In the genomic region with DNA sequence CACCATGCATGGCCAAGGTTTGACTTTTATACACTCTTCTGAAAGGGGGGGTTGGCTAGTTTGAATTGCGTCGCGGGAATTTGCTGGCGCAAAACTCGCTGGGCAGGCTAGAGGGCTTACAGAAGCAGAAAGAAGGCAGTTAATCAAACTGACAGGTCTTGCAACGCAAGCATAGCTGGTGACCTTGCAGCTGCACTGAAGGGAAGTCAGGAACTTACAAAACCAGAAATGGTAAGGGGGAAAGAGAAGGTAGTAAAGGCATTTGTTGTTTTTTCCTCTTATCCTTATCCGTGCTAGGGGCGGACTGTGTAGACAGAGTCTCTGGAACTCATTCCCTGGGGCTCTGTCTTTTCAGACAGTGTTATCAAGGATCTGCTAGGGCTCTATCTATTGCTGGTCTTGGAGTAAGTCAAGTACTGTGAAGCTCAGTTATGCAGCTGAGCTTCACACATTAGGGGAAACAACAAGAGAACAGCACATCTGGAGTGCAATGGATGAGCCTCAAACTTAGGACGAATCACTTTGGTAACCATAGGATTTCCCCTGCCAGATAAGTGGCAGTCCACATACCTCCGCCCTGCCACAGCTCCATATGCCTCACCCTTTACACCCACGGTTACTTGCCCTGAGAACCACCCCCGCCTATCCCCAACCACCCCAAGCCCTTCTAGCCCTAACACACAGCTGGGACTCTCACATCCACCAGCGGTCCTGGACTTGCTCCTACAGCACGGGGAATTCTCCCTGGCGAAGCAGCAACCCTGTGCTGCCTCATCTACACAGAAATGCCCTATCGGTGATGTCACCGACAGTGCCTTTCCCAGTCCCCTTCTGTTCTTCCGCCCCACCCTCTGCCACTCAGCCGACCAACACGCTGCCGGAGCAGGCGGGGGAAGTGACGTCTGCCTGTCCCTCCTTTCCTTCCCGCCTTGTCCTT, we compare ENCODE assay signal across 9 cellular contexts.
DNase-seq lines count a peak whose midpoint lies in the region; ATAC-seq and TF ChIP-seq lines count a peak whose summit lies in the region.
"Had no signal": no experiment of that assay in that cellular context is flagged by ENCODE, and none has a peak within 500 bp of the region (broad histone marks: within the 10 kb centered on the region; RNA-seq: fewer than 3 reads in every experiment).

No MANE protein-coding gene starts in this region.

- H3K36me3 ChIP-seq in GM06990 (ENCODE audit: control insufficient read depth, insufficient read depth, low read length) (no peaks in the 10 kb centered on the region), colonic mucosa (no peaks in the 10 kb centered on the region)

- no peaks in the 10 kb centered on the region for H3K36me3 Mint-ChIP-seq in natural killer cell treated with Interleukin-12 subunit alpha and Interleukin-12 subunit beta and Interleukin-15 and Interleukin-18, amount 100 ng/mL, for 72 hours
- H3K36me3 Mint-ChIP-seq in effector memory CD8-positive, alpha-beta T cell (ENCODE audit: insufficient read depth) = no peaks in the 10 kb centered on the region

- H3K9me3 ChIP-seq in colonic mucosa = no peaks in the 10 kb centered on the region

- peaks cover 18 to 24% of the 10 kb centered on the region in 2 donors for H3K27me3 Mint-ChIP-seq in natural killer cell treated with Interleukin-12 subunit alpha and Interleukin-12 subunit beta and Interleukin-15 and Interleukin-18, amount 100 ng/mL, for 72 hours
- H3K27me3 Mint-ChIP-seq in effector memory CD8-positive, alpha-beta T cell = peaks cover 5 to 71% of the 10 kb centered on the region in 2 donors

- peak; percentile 5 for DNase-seq in GM06990 (ENCODE audit: extremely low read depth, insufficient read length)
- peak; percentile 36 to 37 for DNase-seq in NCI-H1930 (lab: John Stamatoyannopoulos, UW)
- peak; percentile 78 for DNase-seq in colonic mucosa
- DNase-seq in natural killer cell treated with Interleukin-12 subunit alpha and Interleukin-12 subunit beta and Interleukin-15 and Interleukin-18, amount 100 ng/mL, for 72 hours (ENCODE audit: low spot score) = no peak
- DNase-seq in effector CD4-positive, alpha-beta T cell = no peak
- DNase-seq in effector memory CD8-positive, alpha-beta T cell = no peak
- DNase-seq in stimulated activated naive CD4-positive, alpha-beta T cell treated with Interleukin-2 at 50 U/mL for 16 hours (lab: John Stamatoyannopoulos, UW) = no peak
- DNase-seq: nephron progenitor cell had no signal

- H3K4me3 Mint-ChIP-seq in natural killer cell treated with Interleukin-12 subunit alpha and Interleukin-12 subunit beta and Interleukin-15 and Interleukin-18, amount 100 ng/mL, for 72 hours = peak overlapping the region; percentile 42
- peak overlapping the region in 1 of 2 donors; percentile 68 for H3K4me3 Mint-ChIP-seq in effector memory CD8-positive, alpha-beta T cell
- H3K4me3 Mint-ChIP-seq: nephron progenitor cell had no signal

- no peaks in the 10 kb centered on the region for H3K9me3 Mint-ChIP-seq in natural killer cell treated with Interleukin-12 subunit alpha and Interleukin-12 subunit beta and Interleukin-15 and Interleukin-18, amount 100 ng/mL, for 72 hours
- H3K9me3 Mint-ChIP-seq in effector memory CD8-positive, alpha-beta T cell = no peaks in the 10 kb centered on the region

- H3K9ac ChIP-seq in colonic mucosa (ENCODE audit: low read depth in 2 of 2, low read length in 2 of 2) = peak overlapping the region in 1 of 2 donors; percentile 26

- intact Hi-C loops in colonic mucosa (cut with DNase I) = no loop called here

- H3K4me3 ChIP-seq in GM06990 (replicated peaks; ENCODE audit: low read depth, low read length) (no peak overlapping the region), colonic mucosa (no peak overlapping the region)

- peak in 1 of 2 donors; percentile 46 for ATAC-seq in natural killer cell treated with Interleukin-12 subunit alpha and Interleukin-12 subunit beta and Interleukin-15 and Interleukin-18, amount 100 ng/mL, for 72 hours
- ATAC-seq in effector memory CD8-positive, alpha-beta T cell (replicated peaks) = no peak
- ATAC-seq in GM21360 (IDR thresholded peaks at IDR 0.05; ENCODE audit: unreplicated experiment) = no peak

- TF ChIP-seq CTCF in GM06990 (IDR thresholded peaks at IDR 0.05; ENCODE audit: insufficient read depth, low read length, poor library complexity, severe bottlenecking) = no peak
- no peak for TF ChIP-seq CTCF in colonic mucosa (IDR thresholded peaks at IDR 0.05)

- H3K27ac Mint-ChIP-seq in natural killer cell treated with Interleukin-12 subunit alpha and Interleukin-12 subunit beta and Interleukin-15 and Interleukin-18, amount 100 ng/mL, for 72 hours = no peak overlapping the region
- H3K27ac Mint-ChIP-seq in effector memory CD8-positive, alpha-beta T cell = peak overlapping the region in 1 of 2 donors; percentile 71
- H3K27ac Mint-ChIP-seq: nephron progenitor cell had no signal

- H3K4me1 Mint-ChIP-seq in natural killer cell treated with Interleukin-12 subunit alpha and Interleukin-12 subunit beta and Interleukin-15 and Interleukin-18, amount 100 ng/mL, for 72 hours (ENCODE audit: low read depth in 2 of 2) = no peaks in the 10 kb centered on the region
- peaks cover 4 to 6% of the 10 kb centered on the region in 2 donors for H3K4me1 Mint-ChIP-seq in effector memory CD8-positive, alpha-beta T cell (ENCODE audit: low read depth in 2 of 2)
- H3K4me1 Mint-ChIP-seq: nephron progenitor cell had no signal

- no peak overlapping the region for H3K27ac ChIP-seq in colonic mucosa

- H3K27me3 ChIP-seq in GM06990 (replicated peaks; ENCODE audit: control insufficient read depth, insufficient read depth, low read length) = no peaks in the 10 kb centered on the region; the same call in 1 of the 2 replicates
- no peaks in the 10 kb centered on the region for H3K27me3 ChIP-seq in colonic mucosa

- no peaks in the 10 kb centered on the region for H3K4me1 ChIP-seq in colonic mucosa

Comparison
In these comparisons a context has a peak if more than half of its experiments do, and no peak if none do; other contexts are left out.
1. DNase-seq: peak in GM06990 (single experiment), NCI-H1930 (2 of 2) and colonic mucosa (single experiment); none in natural killer cell treated with Interleukin-12 subunit alpha and Interleukin-12 subunit beta and Interleukin-15 and Interleukin-18, amount 100 ng/mL, for 72 hours (single experiment), effector CD4-positive, alpha-beta T cell (single experiment), effector memory CD8-positive, alpha-beta T cell (0 of 3) and stimulated activated naive CD4-positive, alpha-beta T cell treated with Interleukin-2 at 50 U/mL for 16 hours (single experiment).